8 cellular contexts compared by ENCODE assay signal in genomic region chr2:37585982-37586621, GRCh38.
DNase-seq lines count a peak whose midpoint lies in the region; ATAC-seq and TF ChIP-seq lines count a peak whose summit lies in the region.

No MANE protein-coding gene starts in this region.

- no peak overlapping the region for H3K27ac ChIP-seq in neural progenitor cell

- H3K27me3 ChIP-seq in neural progenitor cell, result no peaks in the 10 kb centered on the region

- H3K4me2 ChIP-seq in neural progenitor cell, result no peak overlapping the region

- no peak for TF ChIP-seq CTCF in neural progenitor cell (IDR thresholded peaks at IDR 0.05)

- no peak overlapping the region for H3K9ac ChIP-seq in neural progenitor cell

- no peaks in the 10 kb centered on the region for H3K9me3 Mint-ChIP-seq in activated T-helper 2 cell treated with anti-CD3 and anti-CD28 coated beads, Interferon-gamma antibody, Interleukin-2, Interleukin-4, amounts not matched to agents 10 μg/mL and 5 μg/mL and 100 μg/mL, durations not matched to agents 14 hours and 24 hours and 36 hours
- H3K9me3 Mint-ChIP-seq in neural progenitor cell, result no peaks in the 10 kb centered on the region

- peak overlapping the region; percentile 76 for H3K27ac Mint-ChIP-seq in activated T-helper 2 cell treated with anti-CD3 and anti-CD28 coated beads, Interferon-gamma antibody, Interleukin-2, Interleukin-4, amounts not matched to agents 10 μg/mL and 5 μg/mL and 100 μg/mL, durations not matched to agents 14 hours and 24 hours and 36 hours
- no peak overlapping the region for H3K27ac Mint-ChIP-seq in neural progenitor cell

- H3K4me3 ChIP-seq in neural progenitor cell, result no peak overlapping the region

- H3K27me3 Mint-ChIP-seq in activated T-helper 2 cell treated with anti-CD3 and anti-CD28 coated beads, Interferon-gamma antibody, Interleukin-2, Interleukin-4, amounts not matched to agents 10 μg/mL and 5 μg/mL and 100 μg/mL, durations not matched to agents 14 hours and 24 hours and 36 hours (ENCODE audit: low read depth), result no peaks in the 10 kb centered on the region
- no peaks in the 10 kb centered on the region for H3K27me3 Mint-ChIP-seq in neural progenitor cell (ENCODE audit: insufficient read depth, low read depth)

- intact Hi-C loops in activated T-helper 2 cell treated with anti-CD3 and anti-CD28 coated beads, Interferon-gamma antibody, Interleukin-2, Interleukin-4, amounts not matched to agents 10 μg/mL and 5 μg/mL and 100 μg/mL, durations not matched to agents 14 hours and 24 hours and 36 hours (cut with micrococcal nuclease), result loop anchor here (1.0 to 10.0 kb wide), 11 partner anchors 15 to 1069 kb away; partner anchors contain the start of genes CDC42EP3, CEBPZ and NDUFAF7
- intact Hi-C loops in head of caudate nucleus (cut with DNase I), result no loop called here

- no peaks in the 10 kb centered on the region for H4K20me1 ChIP-seq in neural progenitor cell (ENCODE audit: low read depth)

- no peaks in the 10 kb centered on the region for H3F3A ChIP-seq in neural progenitor cell (ENCODE audit: low read depth)

- DNase-seq in OCI-M1 (lab: John Stamatoyannopoulos, UW), result peak; percentile 61
- DNase-seq in activated T-helper 2 cell treated with anti-CD3 and anti-CD28 coated beads, Interferon-gamma antibody, Interleukin-2, Interleukin-4, amounts not matched to agents 10 μg/mL and 5 μg/mL and 100 μg/mL, durations not matched to agents 14 hours and 24 hours and 36 hours (ENCODE audit: low spot score), result peak; percentile 58
- DNase-seq in head of caudate nucleus, result peak in 39 of 42 donors; percentile 10 to 79 (median 47)
- DNase-seq in stimulated activated CD4-positive, alpha-beta T cell treated with anti-CD3 and anti-CD28 coated beads, Interleukin-15, amount 100 ng/mL, for 48 hours (ENCODE audit: low read depth in 2 of 2), result peak; percentile 62
- no peak for DNase-seq in retina
- no peak for DNase-seq in neural progenitor cell (ENCODE audit: low spot score)

- no peak overlapping the region for H2AFZ ChIP-seq in neural progenitor cell (replicated peaks)

- H3K36me3 Mint-ChIP-seq in activated T-helper 2 cell treated with anti-CD3 and anti-CD28 coated beads, Interferon-gamma antibody, Interleukin-2, Interleukin-4, amounts not matched to agents 10 μg/mL and 5 μg/mL and 100 μg/mL, durations not matched to agents 14 hours and 24 hours and 36 hours (ENCODE audit: low read depth), result no peaks in the 10 kb centered on the region
- H3K36me3 Mint-ChIP-seq in neural progenitor cell, result no peaks in the 10 kb centered on the region

- H3K4me3 Mint-ChIP-seq in activated T-helper 2 cell treated with anti-CD3 and anti-CD28 coated beads, Interferon-gamma antibody, Interleukin-2, Interleukin-4, amounts not matched to agents 10 μg/mL and 5 μg/mL and 100 μg/mL, durations not matched to agents 14 hours and 24 hours and 36 hours (ENCODE audit: low read depth), result peak overlapping the region; percentile 30
- no peak overlapping the region for H3K4me3 Mint-ChIP-seq in neural progenitor cell

- H3K4me1 ChIP-seq in neural progenitor cell, result peaks cover 24% of the 10 kb centered on the region

- no peaks in the 10 kb centered on the region for H3K79me2 ChIP-seq in neural progenitor cell (ENCODE audit: low read depth)

- H3K36me3 ChIP-seq in neural progenitor cell, result no peaks in the 10 kb centered on the region

- H3K9me3 ChIP-seq in neural progenitor cell (ENCODE audit: low read depth), result no peaks in the 10 kb centered on the region

- ATAC-seq in GM21381 (IDR thresholded peaks at IDR 0.05; ENCODE audit: unreplicated experiment) (peak; percentile 33), HG02840 (IDR thresholded peaks at IDR 0.05; ENCODE audit: low FRiP score, unreplicated experiment) (no peak)

- peaks cover 77% of the 10 kb centered on the region for H3K4me1 Mint-ChIP-seq in activated T-helper 2 cell treated with anti-CD3 and anti-CD28 coated beads, Interferon-gamma antibody, Interleukin-2, Interleukin-4, amounts not matched to agents 10 μg/mL and 5 μg/mL and 100 μg/mL, durations not matched to agents 14 hours and 24 hours and 36 hours (ENCODE audit: low read depth)
- H3K4me1 Mint-ChIP-seq in neural progenitor cell, result peaks cover 37% of the 10 kb centered on the region

Comparison
In these comparisons a context has a peak if more than half of its experiments do, and no peak if none do; other contexts are left out.
1. DNase-seq: peak in OCI-M1 (single experiment), activated T-helper 2 cell treated with anti-CD3 and anti-CD28 coated beads, Interferon-gamma antibody, Interleukin-2, Interleukin-4, amounts not matched to agents 10 μg/mL and 5 μg/mL and 100 μg/mL, durations not matched to agents 14 hours and 24 hours and 36 hours (single experiment), head of caudate nucleus (39 of 42) and stimulated activated CD4-positive, alpha-beta T cell treated with anti-CD3 and anti-CD28 coated beads, Interleukin-15, amount 100 ng/mL, for 48 hours (2 of 2); none in retina (single experiment) and neural progenitor cell (single experiment).